16 cellular contexts compared by ENCODE assay signal in the genomic region with DNA sequence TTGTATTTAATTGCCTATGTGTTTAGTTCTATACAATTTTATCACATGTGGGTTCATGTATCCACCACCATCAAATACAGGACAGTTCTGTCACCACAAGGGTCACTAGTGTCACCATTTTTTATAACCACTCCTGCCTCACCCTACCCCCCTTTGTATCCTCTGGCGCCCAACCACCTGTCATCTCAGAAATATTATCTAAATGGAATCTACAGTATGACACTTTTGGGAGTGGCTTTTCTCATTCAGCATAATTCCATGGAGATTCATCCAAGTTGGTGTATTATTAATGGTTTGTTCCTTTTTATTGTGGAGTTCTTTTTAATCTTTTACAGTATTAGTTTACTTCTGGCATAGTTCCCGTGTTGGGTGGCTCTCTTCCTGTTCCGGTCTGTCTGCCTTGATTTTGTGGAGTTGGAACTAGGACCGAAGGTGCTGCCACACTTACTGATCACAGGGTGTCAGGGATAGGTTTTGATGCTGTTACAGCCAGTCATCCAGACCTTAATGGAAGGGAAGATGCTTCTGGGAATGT. TPM values are rescaled to one million over a fixed set of nuclear protein-coding genes. Genes with fewer than 3 reads are reported as not detected.
DNase-seq lines count a peak whose midpoint lies in the region; ATAC-seq and TF ChIP-seq lines count a peak whose summit lies in the region.
"Had no signal": no experiment of that assay in that cellular context is flagged by ENCODE, and none has a peak within 500 bp of the region (broad histone marks: within the 10 kb centered on the region; RNA-seq: fewer than 3 reads in every experiment).

No MANE protein-coding gene starts in this region.

- peaks cover 25% of the 10 kb centered on the region for H3K4me1 ChIP-seq in GM23248 (ENCODE audit: insufficient read depth)
- H3K4me1 ChIP-seq: Caco-2 had no signal

- H3K9me3 ChIP-seq in GM23248 (ENCODE audit: low read depth), result no peaks in the 10 kb centered on the region
- H3K9me3 ChIP-seq: Caco-2, heart left ventricle had no signal

- H3K36me3 ChIP-seq in GM23248 (ENCODE audit: low read depth), result no peaks in the 10 kb centered on the region

- H3K9me2 ChIP-seq in GM23248 (ENCODE audit: insufficient read depth), result no peaks in the 10 kb centered on the region

- H3K4me1 Mint-ChIP-seq in activated T-helper 2 cell treated with anti-CD3 and anti-CD28 coated beads, Interferon-gamma antibody, Interleukin-2, Interleukin-4, amounts not matched to agents 10 μg/mL and 5 μg/mL and 100 μg/mL, durations not matched to agents 14 hours and 24 hours and 36 hours (ENCODE audit: low read depth), result peaks cover 40% of the 10 kb centered on the region
- peaks cover 42 to 75% (median 73%) of the 10 kb centered on the region in 4 donors for H3K4me1 Mint-ChIP-seq in naive thymus-derived CD8-positive, alpha-beta T cell

- H2AFZ ChIP-seq in GM23248, result no peak overlapping the region

- intact Hi-C loops in activated T-helper 2 cell treated with anti-CD3 and anti-CD28 coated beads, Interferon-gamma antibody, Interleukin-2, Interleukin-4, amounts not matched to agents 10 μg/mL and 5 μg/mL and 100 μg/mL, durations not matched to agents 14 hours and 24 hours and 36 hours (cut with micrococcal nuclease), result no loop called here

- H4K20me1 ChIP-seq in GM23248 (ENCODE audit: insufficient read depth), result peaks cover 9% of the 10 kb centered on the region

- in situ Hi-C loops in ACHN (cut with HindIII; ENCODE audit: low pct_ligation_motif_present, low pct_unique_long_range_greater_than_20kb, low sequenced_read_pairs) (no loop called here), GM23248 (cut with MboI) (no loop called here)

- no peak for TF ChIP-seq CTCF in RWPE1 (conservative IDR thresholded peaks at IDR 0.05; ENCODE audit: low read depth)

- CTCF ChIA-PET in RWPE1 (lab: Yijun Ruan, JAX), result no interaction called here

- no peak overlapping the region for H3K4me3 Mint-ChIP-seq in activated T-helper 2 cell treated with anti-CD3 and anti-CD28 coated beads, Interferon-gamma antibody, Interleukin-2, Interleukin-4, amounts not matched to agents 10 μg/mL and 5 μg/mL and 100 μg/mL, durations not matched to agents 14 hours and 24 hours and 36 hours (ENCODE audit: low read depth)
- peak overlapping the region in 1 of 10 donors; percentile 30 for H3K4me3 Mint-ChIP-seq in naive thymus-derived CD8-positive, alpha-beta T cell
- H3K4me3 Mint-ChIP-seq: activated CD4-positive, alpha-beta T cell treated with anti-CD3 and anti-CD28 coated beads, Interleukin-2, amount 10 ng/mL, durations not matched to agents 7 days and 5 days; activated naive CD4-positive, alpha-beta T cell treated with anti-CD3 and anti-CD28 coated beads for 36 hours; endodermal cell had no signal

- peaks cover 94% of the 10 kb centered on the region for H3K79me2 ChIP-seq in GM23248 (ENCODE audit: insufficient read depth)

- WGBS in GM23248 (ENCODE audit: low coverage in 1 of 2, low lambda C conversion rate in 2 of 2, missing lambda C conversion rate in 2 of 2), 2 experiments, result 94 to 97% methylated on average over 4 of the region's 4 CpGs

- DNase-seq in ACHN (peak; percentile 42), GM23248 (no peak), NCI-H146 (lab: John Stamatoyannopoulos, UW) (no peak), left lobe of liver (ENCODE audit: low spot score) (no peak), RWPE1 (ENCODE audit: low spot score) (no peak)
- no peak for DNase-seq in activated T-helper 2 cell treated with anti-CD3 and anti-CD28 coated beads, Interferon-gamma antibody, Interleukin-2, Interleukin-4, amounts not matched to agents 10 μg/mL and 5 μg/mL and 100 μg/mL, durations not matched to agents 14 hours and 24 hours and 36 hours (ENCODE audit: low spot score)
- no peak for DNase-seq in naive thymus-derived CD8-positive, alpha-beta T cell
- DNase-seq: activated CD4-positive, alpha-beta T cell treated with anti-CD3 and anti-CD28 coated beads, Interleukin-2, amount 10 ng/mL, durations not matched to agents 7 days and 5 days; activated naive CD4-positive, alpha-beta T cell treated with anti-CD3 and anti-CD28 coated beads for 36 hours; Caco-2; endodermal cell; heart left ventricle; KG1; NCI-H1048; NCI-H510A; RPMI8226 had no signal

- POLR2A ChIA-PET in naive thymus-derived CD8-positive, alpha-beta T cell (lab: Charles Lee), result no interaction called here
- POLR2A ChIA-PET in RWPE1 (lab: Yijun Ruan, JAX; ENCODE audit: low non-redundant PET), result no interaction called here

- H3K27me3 ChIP-seq in GM23248 (replicated peaks; ENCODE audit: insufficient read depth), result no peaks in the 10 kb centered on the region
- H3K27me3 ChIP-seq: heart left ventricle had no signal

- no peak overlapping the region for H3K9ac ChIP-seq in GM23248

- H3K27ac Mint-ChIP-seq in activated T-helper 2 cell treated with anti-CD3 and anti-CD28 coated beads, Interferon-gamma antibody, Interleukin-2, Interleukin-4, amounts not matched to agents 10 μg/mL and 5 μg/mL and 100 μg/mL, durations not matched to agents 14 hours and 24 hours and 36 hours, result peak overlapping the region; percentile 23
- H3K27ac Mint-ChIP-seq in naive thymus-derived CD8-positive, alpha-beta T cell, result peak overlapping the region in 8 of 10 donors; percentile 3 to 82 (median 37)
- H3K27ac Mint-ChIP-seq: activated naive CD4-positive, alpha-beta T cell treated with anti-CD3 and anti-CD28 coated beads for 36 hours; endodermal cell had no signal

- no peaks in the 10 kb centered on the region for H3K27me3 Mint-ChIP-seq in activated T-helper 2 cell treated with anti-CD3 and anti-CD28 coated beads, Interferon-gamma antibody, Interleukin-2, Interleukin-4, amounts not matched to agents 10 μg/mL and 5 μg/mL and 100 μg/mL, durations not matched to agents 14 hours and 24 hours and 36 hours (ENCODE audit: low read depth)
- H3K27me3 Mint-ChIP-seq in naive thymus-derived CD8-positive, alpha-beta T cell, result no peaks in the 10 kb centered on the region
- H3K27me3 Mint-ChIP-seq: activated CD4-positive, alpha-beta T cell treated with anti-CD3 and anti-CD28 coated beads, Interleukin-2, amount 10 ng/mL, durations not matched to agents 7 days and 5 days had no signal

- H3K27ac ChIP-seq in GM23248 (no peak overlapping the region), RWPE1 (no peak overlapping the region)
- H3K27ac ChIP-seq: heart left ventricle had no signal

- no peak for ATAC-seq in naive thymus-derived CD8-positive, alpha-beta T cell
- ATAC-seq in left lobe of liver, result no peak
- ATAC-seq: heart left ventricle had no signal

- peaks cover 28% of the 10 kb centered on the region for H3F3A ChIP-seq in GM23248 (ENCODE audit: insufficient read depth)

- H3K9me3 Mint-ChIP-seq in activated T-helper 2 cell treated with anti-CD3 and anti-CD28 coated beads, Interferon-gamma antibody, Interleukin-2, Interleukin-4, amounts not matched to agents 10 μg/mL and 5 μg/mL and 100 μg/mL, durations not matched to agents 14 hours and 24 hours and 36 hours, result no peaks in the 10 kb centered on the region
- no peaks in the 10 kb centered on the region for H3K9me3 Mint-ChIP-seq in naive thymus-derived CD8-positive, alpha-beta T cell
- H3K9me3 Mint-ChIP-seq: activated CD4-positive, alpha-beta T cell treated with anti-CD3 and anti-CD28 coated beads, Interleukin-2, amount 10 ng/mL, durations not matched to agents 7 days and 5 days; activated naive CD4-positive, alpha-beta T cell treated with anti-CD3 and anti-CD28 coated beads for 36 hours; endodermal cell had no signal

- H3K4me3 ChIP-seq in GM23248, result no peak overlapping the region
- H3K4me3 ChIP-seq: heart left ventricle had no signal

- peak overlapping the region; percentile 3 for H3K4me2 ChIP-seq in GM23248 (ENCODE audit: unreplicated experiment)

- H3K36me3 Mint-ChIP-seq in activated T-helper 2 cell treated with anti-CD3 and anti-CD28 coated beads, Interferon-gamma antibody, Interleukin-2, Interleukin-4, amounts not matched to agents 10 μg/mL and 5 μg/mL and 100 μg/mL, durations not matched to agents 14 hours and 24 hours and 36 hours (ENCODE audit: low read depth), result peaks cover 13% of the 10 kb centered on the region
- peaks cover 5 to 56% (median 9%) of the 10 kb centered on the region in 3 donors for H3K36me3 Mint-ChIP-seq in naive thymus-derived CD8-positive, alpha-beta T cell

RNA-seq across cellular contexts. Expression of a gene that starts 58.5 kb away (rescaled TPM):
- 14.1 and 53.5 TPM in 2 replicates for total RNA-seq in GM23248 (2014; rRNA removed; shearing (Covaris generic))
- polyA plus RNA-seq in GM23248 (2016; fragmentation: Nextera tagmentation; extraction: Ambion mirVana), result 21.0 and 21.1 TPM in 2 replicates
- total RNA-seq in activated T-helper 2 cell treated with anti-CD3 and anti-CD28 coated beads, Interferon-gamma antibody, Interleukin-2, Interleukin-4, amounts not matched to agents 10 μg/mL and 5 μg/mL and 100 μg/mL, durations not matched to agents 14 hours and 24 hours and 36 hours, result 28.0 and 34.1 TPM in 2 replicates
- total RNA-seq in naive thymus-derived CD8-positive, alpha-beta T cell, result 100 to 1,000 TPM; 134 to 142 TPM
- polyA plus RNA-seq in naive thymus-derived CD8-positive, alpha-beta T cell, result 100 to 1,000 TPM in 2 of 3 donors, 10 to 100 TPM in 1; 67.3 to 116 (median 115) TPM
- 29.0 TPM for total RNA-seq in left lobe of liver
